1 cellular context compared by ENCODE assay signal in the genomic region with DNA sequence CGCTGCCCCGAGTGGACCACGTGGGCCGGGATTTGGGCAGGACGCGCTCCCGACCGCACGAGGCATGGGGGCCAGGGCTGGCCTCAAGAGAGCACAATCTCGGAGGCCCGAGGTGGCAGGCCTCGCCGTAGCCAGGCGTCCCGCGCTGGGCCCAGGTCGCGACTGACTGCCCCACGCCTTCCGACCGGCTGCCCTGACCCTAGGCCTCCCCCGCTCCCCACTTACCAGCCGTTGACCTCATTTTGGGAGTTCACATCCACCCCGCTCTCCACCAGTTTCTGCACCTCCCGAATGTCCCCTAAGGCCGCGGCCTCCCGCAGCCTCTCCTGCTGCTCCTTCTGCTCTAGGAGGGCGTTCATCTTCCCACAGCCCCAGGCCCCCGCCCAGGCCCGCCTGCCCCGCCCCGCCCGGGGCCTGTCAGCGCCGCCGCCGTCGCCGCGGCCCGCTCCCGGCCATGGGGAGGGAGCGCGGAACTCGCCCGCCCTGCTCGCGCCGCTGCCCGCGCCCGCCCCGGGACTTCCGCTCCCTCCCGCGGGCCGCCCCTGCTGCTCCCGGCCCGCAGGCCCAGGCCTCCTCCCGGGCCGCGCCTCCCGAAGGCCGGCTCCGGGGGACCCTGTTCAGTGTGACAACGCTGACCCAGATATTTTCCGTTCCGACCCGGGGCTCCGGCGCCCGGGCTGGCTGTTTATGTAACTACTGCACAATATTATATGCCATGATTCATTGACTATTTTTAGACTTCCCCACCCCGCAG.
TF ChIP-seq lines count a peak whose summit lies in the region.

A gene with protein sequence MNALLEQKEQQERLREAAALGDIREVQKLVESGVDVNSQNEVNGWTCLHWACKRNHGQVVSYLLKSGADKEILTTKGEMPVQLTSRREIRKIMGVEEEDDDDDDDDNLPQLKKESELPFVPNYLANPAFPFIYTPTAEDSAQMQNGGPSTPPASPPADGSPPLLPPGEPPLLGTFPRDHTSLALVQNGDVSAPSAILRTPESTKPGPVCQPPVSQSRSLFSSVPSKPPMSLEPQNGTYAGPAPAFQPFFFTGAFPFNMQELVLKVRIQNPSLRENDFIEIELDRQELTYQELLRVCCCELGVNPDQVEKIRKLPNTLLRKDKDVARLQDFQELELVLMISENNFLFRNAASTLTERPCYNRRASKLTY (minus strand): TSS at position 619 of the 754 bp plus-strand sequence. CDS start 260 bp downstream, at position 359.

TF ChIP-seq in HepG2, 621 proteins besides CTCF, POLR2A, EP300 and RAD21 (continued from another document and continues in another):
- TF ChIP-seq, protein P1, sequence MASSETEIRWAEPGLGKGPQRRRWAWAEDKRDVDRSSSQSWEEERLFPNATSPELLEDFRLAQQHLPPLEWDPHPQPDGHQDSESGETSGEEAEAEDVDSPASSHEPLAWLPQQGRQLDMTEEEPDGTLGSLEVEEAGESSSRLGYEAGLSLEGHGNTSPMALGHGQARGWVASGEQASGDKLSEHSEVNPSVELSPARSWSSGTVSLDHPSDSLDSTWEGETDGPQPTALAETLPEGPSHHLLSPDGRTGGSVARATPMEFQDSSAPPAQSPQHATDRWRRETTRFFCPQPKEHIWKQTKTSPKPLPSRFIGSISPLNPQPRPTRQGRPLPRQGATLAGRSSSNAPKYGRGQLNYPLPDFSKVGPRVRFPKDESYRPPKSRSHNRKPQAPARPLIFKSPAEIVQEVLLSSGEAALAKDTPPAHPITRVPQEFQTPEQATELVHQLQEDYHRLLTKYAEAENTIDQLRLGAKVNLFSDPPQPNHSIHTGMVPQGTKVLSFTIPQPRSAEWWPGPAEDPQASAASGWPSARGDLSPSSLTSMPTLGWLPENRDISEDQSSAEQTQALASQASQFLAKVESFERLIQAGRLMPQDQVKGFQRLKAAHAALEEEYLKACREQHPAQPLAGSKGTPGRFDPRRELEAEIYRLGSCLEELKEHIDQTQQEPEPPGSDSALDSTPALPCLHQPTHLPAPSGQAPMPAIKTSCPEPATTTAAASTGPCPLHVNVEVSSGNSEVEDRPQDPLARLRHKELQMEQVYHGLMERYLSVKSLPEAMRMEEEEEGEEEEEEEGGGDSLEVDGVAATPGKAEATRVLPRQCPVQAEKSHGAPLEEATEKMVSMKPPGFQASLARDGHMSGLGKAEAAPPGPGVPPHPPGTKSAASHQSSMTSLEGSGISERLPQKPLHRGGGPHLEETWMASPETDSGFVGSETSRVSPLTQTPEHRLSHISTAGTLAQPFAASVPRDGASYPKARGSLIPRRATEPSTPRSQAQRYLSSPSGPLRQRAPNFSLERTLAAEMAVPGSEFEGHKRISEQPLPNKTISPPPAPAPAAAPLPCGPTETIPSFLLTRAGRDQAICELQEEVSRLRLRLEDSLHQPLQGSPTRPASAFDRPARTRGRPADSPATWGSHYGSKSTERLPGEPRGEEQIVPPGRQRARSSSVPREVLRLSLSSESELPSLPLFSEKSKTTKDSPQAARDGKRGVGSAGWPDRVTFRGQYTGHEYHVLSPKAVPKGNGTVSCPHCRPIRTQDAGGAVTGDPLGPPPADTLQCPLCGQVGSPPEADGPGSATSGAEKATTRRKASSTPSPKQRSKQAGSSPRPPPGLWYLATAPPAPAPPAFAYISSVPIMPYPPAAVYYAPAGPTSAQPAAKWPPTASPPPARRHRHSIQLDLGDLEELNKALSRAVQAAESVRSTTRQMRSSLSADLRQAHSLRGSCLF (CRISPR knock-in tag; IDR thresholded peaks at IDR 0.05; ENCODE audit: borderline replicate concordance), result peak; percentile 81; the same call in 1 of the 2 replicates
- 0 out of 2 replicates have a peak, but pooled peaks have one; percentile 54 for TF ChIP-seq STAT5B (CRISPR knock-in tag; IDR thresholded peaks at IDR 0.05)
- no peak for TF ChIP-seq SNRNP70 (IDR thresholded peaks at IDR 0.05; ENCODE audit: low read depth, low read length)
- TF ChIP-seq, protein P2, sequence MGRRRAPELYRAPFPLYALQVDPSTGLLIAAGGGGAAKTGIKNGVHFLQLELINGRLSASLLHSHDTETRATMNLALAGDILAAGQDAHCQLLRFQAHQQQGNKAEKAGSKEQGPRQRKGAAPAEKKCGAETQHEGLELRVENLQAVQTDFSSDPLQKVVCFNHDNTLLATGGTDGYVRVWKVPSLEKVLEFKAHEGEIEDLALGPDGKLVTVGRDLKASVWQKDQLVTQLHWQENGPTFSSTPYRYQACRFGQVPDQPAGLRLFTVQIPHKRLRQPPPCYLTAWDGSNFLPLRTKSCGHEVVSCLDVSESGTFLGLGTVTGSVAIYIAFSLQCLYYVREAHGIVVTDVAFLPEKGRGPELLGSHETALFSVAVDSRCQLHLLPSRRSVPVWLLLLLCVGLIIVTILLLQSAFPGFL (CRISPR knock-in tag; IDR thresholded peaks at IDR 0.05), result 0 out of 2 replicates have a peak, but pooled peaks have one; percentile 69
- peak; percentile 70 for TF ChIP-seq LCORL (IDR thresholded peaks at IDR 0.05)
- peak; percentile 58 for TF ChIP-seq LCORL (CRISPR knock-in tag; IDR thresholded peaks at IDR 0.05)
- 0 out of 2 replicates have a peak, but pooled peaks have one; percentile 35 for TF ChIP-seq ZNF607 (CRISPR knock-in tag; IDR thresholded peaks at IDR 0.05; ENCODE audit: borderline replicate concordance)
- peak; percentile 96 for TF ChIP-seq PHF8 (CRISPR knock-in tag; IDR thresholded peaks at IDR 0.05)
- no peak for TF ChIP-seq ZSCAN30 (CRISPR knock-in tag; IDR thresholded peaks at IDR 0.05)
- TF ChIP-seq ISL2 (CRISPR knock-in tag; IDR thresholded peaks at IDR 0.05), result peak; percentile 76
- TF ChIP-seq, protein P3, sequence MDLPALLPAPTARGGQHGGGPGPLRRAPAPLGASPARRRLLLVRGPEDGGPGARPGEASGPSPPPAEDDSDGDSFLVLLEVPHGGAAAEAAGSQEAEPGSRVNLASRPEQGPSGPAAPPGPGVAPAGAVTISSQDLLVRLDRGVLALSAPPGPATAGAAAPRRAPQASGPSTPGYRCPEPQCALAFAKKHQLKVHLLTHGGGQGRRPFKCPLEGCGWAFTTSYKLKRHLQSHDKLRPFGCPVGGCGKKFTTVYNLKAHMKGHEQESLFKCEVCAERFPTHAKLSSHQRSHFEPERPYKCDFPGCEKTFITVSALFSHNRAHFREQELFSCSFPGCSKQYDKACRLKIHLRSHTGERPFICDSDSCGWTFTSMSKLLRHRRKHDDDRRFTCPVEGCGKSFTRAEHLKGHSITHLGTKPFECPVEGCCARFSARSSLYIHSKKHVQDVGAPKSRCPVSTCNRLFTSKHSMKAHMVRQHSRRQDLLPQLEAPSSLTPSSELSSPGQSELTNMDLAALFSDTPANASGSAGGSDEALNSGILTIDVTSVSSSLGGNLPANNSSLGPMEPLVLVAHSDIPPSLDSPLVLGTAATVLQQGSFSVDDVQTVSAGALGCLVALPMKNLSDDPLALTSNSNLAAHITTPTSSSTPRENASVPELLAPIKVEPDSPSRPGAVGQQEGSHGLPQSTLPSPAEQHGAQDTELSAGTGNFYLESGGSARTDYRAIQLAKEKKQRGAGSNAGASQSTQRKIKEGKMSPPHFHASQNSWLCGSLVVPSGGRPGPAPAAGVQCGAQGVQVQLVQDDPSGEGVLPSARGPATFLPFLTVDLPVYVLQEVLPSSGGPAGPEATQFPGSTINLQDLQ (CRISPR knock-in tag; IDR thresholded peaks at IDR 0.05), result no peak; the same call in 1 of the 2 replicates
- TF ChIP-seq FOXA1 (IDR thresholded peaks at IDR 0.05), result no peak
- TF ChIP-seq FOXA1 (CRISPR knock-in tag; IDR thresholded peaks at IDR 0.05), result peak; percentile 41; the same call in 1 of the 2 replicates
- no peak; the same call in 1 of the 2 replicates for TF ChIP-seq ZNF562 (CRISPR knock-in tag; IDR thresholded peaks at IDR 0.05; ENCODE audit: borderline replicate concordance)
- TF ChIP-seq ZNF616 (CRISPR knock-in tag; IDR thresholded peaks at IDR 0.05; ENCODE audit: low read depth), result no peak
- no peak for TF ChIP-seq PAF1 (CRISPR knock-in tag; IDR thresholded peaks at IDR 0.05)
- TF ChIP-seq ZNF567 (CRISPR knock-in tag; IDR thresholded peaks at IDR 0.05; ENCODE audit: borderline replicate concordance), result no peak
- no peak for TF ChIP-seq NBN (conservative IDR thresholded peaks at IDR 0.05)
- no peak for TF ChIP-seq EHMT2 (IDR thresholded peaks at IDR 0.05; ENCODE audit: borderline replicate concordance, low read depth, low read length)
- TF ChIP-seq, protein P4, sequence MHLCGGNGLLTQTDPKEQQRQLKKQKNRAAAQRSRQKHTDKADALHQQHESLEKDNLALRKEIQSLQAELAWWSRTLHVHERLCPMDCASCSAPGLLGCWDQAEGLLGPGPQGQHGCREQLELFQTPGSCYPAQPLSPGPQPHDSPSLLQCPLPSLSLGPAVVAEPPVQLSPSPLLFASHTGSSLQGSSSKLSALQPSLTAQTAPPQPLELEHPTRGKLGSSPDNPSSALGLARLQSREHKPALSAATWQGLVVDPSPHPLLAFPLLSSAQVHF (CRISPR knock-in tag; IDR thresholded peaks at IDR 0.05), result no peak
- no peak; the same call in 1 of the 2 replicates for TF ChIP-seq ZNF383 (CRISPR knock-in tag; IDR thresholded peaks at IDR 0.05; ENCODE audit: borderline replicate concordance)
- TF ChIP-seq ZNF724P (CRISPR knock-in tag; IDR thresholded peaks at IDR 0.05; ENCODE audit: borderline replicate concordance), result peak; percentile 89; the same call in 1 of the 2 replicates
- TF ChIP-seq, protein P5, sequence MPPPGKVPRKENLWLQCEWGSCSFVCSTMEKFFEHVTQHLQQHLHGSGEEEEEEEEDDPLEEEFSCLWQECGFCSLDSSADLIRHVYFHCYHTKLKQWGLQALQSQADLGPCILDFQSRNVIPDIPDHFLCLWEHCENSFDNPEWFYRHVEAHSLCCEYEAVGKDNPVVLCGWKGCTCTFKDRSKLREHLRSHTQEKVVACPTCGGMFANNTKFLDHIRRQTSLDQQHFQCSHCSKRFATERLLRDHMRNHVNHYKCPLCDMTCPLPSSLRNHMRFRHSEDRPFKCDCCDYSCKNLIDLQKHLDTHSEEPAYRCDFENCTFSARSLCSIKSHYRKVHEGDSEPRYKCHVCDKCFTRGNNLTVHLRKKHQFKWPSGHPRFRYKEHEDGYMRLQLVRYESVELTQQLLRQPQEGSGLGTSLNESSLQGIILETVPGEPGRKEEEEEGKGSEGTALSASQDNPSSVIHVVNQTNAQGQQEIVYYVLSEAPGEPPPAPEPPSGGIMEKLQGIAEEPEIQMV (CRISPR knock-in tag; IDR thresholded peaks at IDR 0.05; ENCODE audit: low read depth), result peak; percentile 17; the same call in 1 of the 2 replicates
- TF ChIP-seq BHLHE40 (IDR thresholded peaks at IDR 0.05; ENCODE audit: low read length), result peak; percentile 32; the same call in 1 of the 2 replicates
- TF ChIP-seq ZNF709 (CRISPR knock-in tag; IDR thresholded peaks at IDR 0.05), result peak; percentile 33; the same call in 1 of the 2 replicates
- TF ChIP-seq, protein P6, sequence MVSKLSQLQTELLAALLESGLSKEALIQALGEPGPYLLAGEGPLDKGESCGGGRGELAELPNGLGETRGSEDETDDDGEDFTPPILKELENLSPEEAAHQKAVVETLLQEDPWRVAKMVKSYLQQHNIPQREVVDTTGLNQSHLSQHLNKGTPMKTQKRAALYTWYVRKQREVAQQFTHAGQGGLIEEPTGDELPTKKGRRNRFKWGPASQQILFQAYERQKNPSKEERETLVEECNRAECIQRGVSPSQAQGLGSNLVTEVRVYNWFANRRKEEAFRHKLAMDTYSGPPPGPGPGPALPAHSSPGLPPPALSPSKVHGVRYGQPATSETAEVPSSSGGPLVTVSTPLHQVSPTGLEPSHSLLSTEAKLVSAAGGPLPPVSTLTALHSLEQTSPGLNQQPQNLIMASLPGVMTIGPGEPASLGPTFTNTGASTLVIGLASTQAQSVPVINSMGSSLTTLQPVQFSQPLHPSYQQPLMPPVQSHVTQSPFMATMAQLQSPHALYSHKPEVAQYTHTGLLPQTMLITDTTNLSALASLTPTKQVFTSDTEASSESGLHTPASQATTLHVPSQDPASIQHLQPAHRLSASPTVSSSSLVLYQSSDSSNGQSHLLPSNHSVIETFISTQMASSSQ (IDR thresholded peaks at IDR 0.05; ENCODE audit: low read depth), result 0 out of 2 replicates have a peak, but pooled peaks have one; percentile 17
- TF ChIP-seq, protein P6 (CRISPR knock-in tag; IDR thresholded peaks at IDR 0.05; ENCODE audit: borderline replicate concordance), result peak; percentile 61; the same call in 1 of the 2 replicates
- no peak for TF ChIP-seq ZNF44 (CRISPR knock-in tag; IDR thresholded peaks at IDR 0.05)
- TF ChIP-seq HMG20A (CRISPR knock-in tag; IDR thresholded peaks at IDR 0.05; ENCODE audit: borderline replicate concordance), result no peak; the same call in 1 of the 2 replicates
- TF ChIP-seq ZNF891 (CRISPR knock-in tag; IDR thresholded peaks at IDR 0.05), result peak; percentile 40; the same call in 1 of the 2 replicates
- TF ChIP-seq ZNF703 (CRISPR knock-in tag; IDR thresholded peaks at IDR 0.05; ENCODE audit: borderline replicate concordance), result no peak
- TF ChIP-seq, protein P7, sequence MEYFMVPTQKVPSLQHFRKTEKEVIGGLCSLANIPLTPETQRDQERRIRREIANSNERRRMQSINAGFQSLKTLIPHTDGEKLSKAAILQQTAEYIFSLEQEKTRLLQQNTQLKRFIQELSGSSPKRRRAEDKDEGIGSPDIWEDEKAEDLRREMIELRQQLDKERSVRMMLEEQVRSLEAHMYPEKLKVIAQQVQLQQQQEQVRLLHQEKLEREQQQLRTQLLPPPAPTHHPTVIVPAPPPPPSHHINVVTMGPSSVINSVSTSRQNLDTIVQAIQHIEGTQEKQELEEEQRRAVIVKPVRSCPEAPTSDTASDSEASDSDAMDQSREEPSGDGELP (IDR thresholded peaks at IDR 0.05; ENCODE audit: borderline replicate concordance, low read depth), result peak; percentile 57
- no peak for TF ChIP-seq ZNF547 (CRISPR knock-in tag; IDR thresholded peaks at IDR 0.05)
